Comparison of ENCODE assay signal across 12 cellular contexts in genomic region chr16:9012848-9013507, GRCh38. TPM values are rescaled to one million over a fixed set of nuclear protein-coding genes. Genes with fewer than 3 reads are reported as not detected.
A peak's percentile ranks its signal among the peaks of the same experiment; 100 is the strongest.
DNase-seq lines count a peak whose midpoint lies in the region; FAIRE-seq and TF ChIP-seq lines count a peak whose summit lies in the region.
"Had no signal": no experiment of that assay in that cellular context is flagged by ENCODE, and none has a peak within 500 bp of the region (broad histone marks: within the 10 kb centered on the region; RNA-seq: fewer than 3 reads in every experiment).

No MANE protein-coding gene starts in this region.

- no peak overlapping the region for H3K4me3 Mint-ChIP-seq in T-helper 2 cell treated with Interferon-gamma antibody and Interleukin-4, amounts not matched to agents 5 μg/mL and 100 μg/mL, for 36 hours
- H3K4me3 Mint-ChIP-seq: memory B cell had no signal

- no CpG with 5 or more reads among the region's 28 CpGs for WGBS in neuronal stem cell (ENCODE audit: extremely low coverage in 2 of 2, insufficient read length in 2 of 2, insufficient replicate concordance in 1 of 2), 2 donors

- H3K27ac Mint-ChIP-seq in T-helper 2 cell treated with Interferon-gamma antibody and Interleukin-4, amounts not matched to agents 5 μg/mL and 100 μg/mL, for 36 hours: no peak overlapping the region
- H3K27ac Mint-ChIP-seq: memory B cell had no signal

- H2AFZ ChIP-seq in neuronal stem cell (ENCODE audit: low read length): peak overlapping the region; percentile 73

- DNase-seq in NCI-H345 (lab: John Stamatoyannopoulos, UW) (peak; percentile 35), NCI-H345 treated with DMSO at 0.1 percent for 48 hours (lab: John Stamatoyannopoulos, UW; ENCODE audit: unreplicated experiment) (no peak), KBM-7 (peak; percentile 18), dermis blood vessel endothelial cell (peak; percentile 47), neuronal stem cell (ENCODE audit: low spot score) (peak; percentile 44), GM12892 (ENCODE audit: insufficient read length) (no peak), NCI-H2081 (lab: John Stamatoyannopoulos, UW) (no peak)
- no peak for DNase-seq in T-helper 2 cell treated with Interferon-gamma antibody and Interleukin-4, amounts not matched to agents 5 μg/mL and 100 μg/mL, for 36 hours (ENCODE audit: low spot score)
- DNase-seq: NCI-H1105, transverse colon had no signal

- no peaks in the 10 kb centered on the region for H3K4me1 Mint-ChIP-seq in T-helper 2 cell treated with Interferon-gamma antibody and Interleukin-4, amounts not matched to agents 5 μg/mL and 100 μg/mL, for 36 hours (ENCODE audit: low read depth)

- H3K9me3 ChIP-seq in neuronal stem cell (replicated peaks in 1 of 2; ENCODE audit: control insufficient read depth in 2 of 2, insufficient read depth in 1 of 2, low read depth in 1 of 2, low read length in 2 of 2): peaks cover 2 to 10% of the 10 kb centered on the region in 2 donors

- H3K23ac ChIP-seq in neuronal stem cell (ENCODE audit: low read depth, low read length, poor library complexity): no peak overlapping the region

- in situ Hi-C loops in KBM-7 (cut with MboI; ENCODE audit: low pct_unique_long_range_greater_than_20kb, low sequenced_read_pairs): no loop called here

- H3K36me3 Mint-ChIP-seq in T-helper 2 cell treated with Interferon-gamma antibody and Interleukin-4, amounts not matched to agents 5 μg/mL and 100 μg/mL, for 36 hours (ENCODE audit: low read depth): no peaks in the 10 kb centered on the region

- peaks cover 2 to 4% of the 10 kb centered on the region in 2 donors for H3K4me1 ChIP-seq in neuronal stem cell (ENCODE audit: control insufficient read depth in 2 of 2, insufficient read depth in 1 of 2, low read depth in 1 of 2, low read length in 2 of 2)

- H2BK120ac ChIP-seq in neuronal stem cell (ENCODE audit: low read depth, low read length): no peak overlapping the region

- H2BK15ac ChIP-seq in neuronal stem cell (ENCODE audit: low read length): no peak overlapping the region

- no peaks in the 10 kb centered on the region for H3K36me3 ChIP-seq in neuronal stem cell (replicated peaks in 1 of 2; ENCODE audit: control insufficient read depth in 2 of 2, insufficient read depth in 2 of 2, low read length in 2 of 2)
- H3K36me3 ChIP-seq: transverse colon had no signal

- H2BK5ac ChIP-seq in neuronal stem cell (ENCODE audit: low read length): no peak overlapping the region

- no peak overlapping the region for H3K18ac ChIP-seq in neuronal stem cell (ENCODE audit: low read length)

- H3K4me2 ChIP-seq in neuronal stem cell (ENCODE audit: insufficient read depth, low read length, poor library complexity, severe bottlenecking): peak overlapping the region; percentile 26

- no peak overlapping the region for H3K9ac ChIP-seq in neuronal stem cell (ENCODE audit: low read depth, low read length, poor library complexity)

- H3K4me3 ChIP-seq in neuronal stem cell (ENCODE audit: low read length in 2 of 2): no peak overlapping the region
- H3K4me3 ChIP-seq: transverse colon had no signal

- peaks cover 10% of the 10 kb centered on the region for H3K9me3 Mint-ChIP-seq in T-helper 2 cell treated with Interferon-gamma antibody and Interleukin-4, amounts not matched to agents 5 μg/mL and 100 μg/mL, for 36 hours

- FAIRE-seq in GM12892 (lab: Jason Lieb, UNC): no peak
- FAIRE-seq: endometrium had no signal

- H2BK12ac ChIP-seq in neuronal stem cell (ENCODE audit: low read length): no peak overlapping the region

- peaks cover 4% of the 10 kb centered on the region for H3K27me3 Mint-ChIP-seq in T-helper 2 cell treated with Interferon-gamma antibody and Interleukin-4, amounts not matched to agents 5 μg/mL and 100 μg/mL, for 36 hours (ENCODE audit: low read depth)

- no peaks in the 10 kb centered on the region for H3K27me3 ChIP-seq in neuronal stem cell (ENCODE audit: control insufficient read depth in 3 of 3, insufficient read depth in 3 of 3, low read depth in 1 of 3, low read length in 3 of 3)
- H3K27me3 ChIP-seq: transverse colon had no signal

- H4K91ac ChIP-seq in neuronal stem cell (ENCODE audit: low read depth, low read length, poor library complexity): no peak overlapping the region

- no peak overlapping the region for H4K8ac ChIP-seq in neuronal stem cell (ENCODE audit: low read depth, low read length)

- no peak overlapping the region for H3K4ac ChIP-seq in neuronal stem cell (ENCODE audit: low read length)

- H2AK5ac ChIP-seq in neuronal stem cell (ENCODE audit: low read depth, low read length): no peak overlapping the region

- no peak for TF ChIP-seq POLR2A in GM12892 (IDR thresholded peaks at IDR 0.05; ENCODE audit: low read depth, low read length)

- no peak overlapping the region for H3K14ac ChIP-seq in neuronal stem cell (ENCODE audit: low read length)

- H3K79me1 ChIP-seq in neuronal stem cell (ENCODE audit: low read depth, low read length): no peaks in the 10 kb centered on the region

- no peak overlapping the region for H3K27ac ChIP-seq in neuronal stem cell (replicated peaks; ENCODE audit: low read length)
- H3K27ac ChIP-seq: transverse colon had no signal

RNA-seq across cellular contexts. Expression of gene USP7, which starts 49.3 kb away (rescaled TPM):
- 61.3 and 72.1 TPM in 2 replicates for total RNA-seq in dermis blood vessel endothelial cell
- polyA plus RNA-seq in neuronal stem cell (2013, experiment 1 of 2): 54.4 TPM
- 53.1 TPM for polyA plus RNA-seq in neuronal stem cell (2013, experiment 2 of 2)
- 74.4 TPM for polyA plus RNA-seq in GM12892 (2012; ENCODE audit: missing spikeins)

Comparison
In these comparisons a context has a peak if more than half of its experiments do, and no peak if none do; other contexts are left out.
1. DNase-seq: peak in NCI-H345 (single experiment), KBM-7 (single experiment), dermis blood vessel endothelial cell (single experiment) and neuronal stem cell (single experiment); none in NCI-H345 treated with DMSO at 0.1 percent for 48 hours (single experiment), T-helper 2 cell treated with Interferon-gamma antibody and Interleukin-4, amounts not matched to agents 5 μg/mL and 100 μg/mL, for 36 hours (single experiment), GM12892 (single experiment) and NCI-H2081 (0 of 2).